23 cellular contexts compared by ENCODE assay signal in genomic region chr12:84789184-84789583, GRCh38.
"Had no signal": no experiment of that assay in that cellular context is flagged by ENCODE, and none has a peak within 500 bp of the region (broad histone marks: within the 10 kb centered on the region; RNA-seq: fewer than 3 reads in every experiment).

No MANE protein-coding gene starts in this region.

- DNase-seq: activated CD4-positive, alpha-beta T cell treated with anti-CD3 and anti-CD28 coated beads, Interleukin-2, amount 10 ng/mL, durations not matched to agents 24 days and 14 days; activated CD4-positive, alpha-beta T cell treated with anti-CD3 and anti-CD28 coated beads, Interleukin-2, amount 50 U/mL, for 4 hours; activated CD8-positive, alpha-beta T cell treated with anti-CD3 and anti-CD28 coated beads for 36 hours; activated gamma-delta T cell; activated naive CD4-positive, alpha-beta T cell treated with Interleukin-2 at 50 U/mL for 16 hours; activated naive CD8-positive, alpha-beta T cell treated with anti-CD3 and anti-CD28 coated beads, Interleukin-2, amount 10 ng/mL, durations not matched to agents 7 days and 5 days; activated T-cell treated with anti-CD3 and anti-CD28 coated beads, Interleukin-2, amount 50 U/mL, for 24 hours; body of pancreas; MM.1S; MV-4-11; NCI-H1092; NCI-H1436 treated with DMSO at 0.1 percent for 48 hours; NCI-H1694 treated with DMSO at 0.1 percent for 48 hours; NCI-H2029 treated with DMSO at 0.1 percent for 48 hours; NCI-H2107; NCI-H510A; NCI-H526; NCI-H774; SIG-M5 had no signal

- H3K9me3 ChIP-seq: body of pancreas, breast epithelium had no signal

- FAIRE-seq: astrocyte, TTC549 had no signal

- H3K27ac ChIP-seq: body of pancreas, breast epithelium, KMS-11 had no signal

- H3K4me3 ChIP-seq: body of pancreas, breast epithelium had no signal

- H3K4me2 ChIP-seq: KMS-11 had no signal

- H3K9ac ChIP-seq: KMS-11 had no signal

- H3K36me3 ChIP-seq: breast epithelium had no signal

- H3K4me1 ChIP-seq: body of pancreas, breast epithelium had no signal

- H3K27me3 ChIP-seq: body of pancreas, breast epithelium had no signal
